2 cellular contexts compared by ENCODE assay signal in genomic region chr10:80194373-80195045, GRCh38.
TF ChIP-seq lines count a peak whose summit lies in the region.

No MANE protein-coding gene starts in this region.

TF ChIP-seq in liver, 16 proteins besides CTCF, POLR2A, EP300 and RAD21 (continued from another document):
- TF ChIP-seq ZBTB33 (IDR thresholded peaks at IDR 0.05): no peak
- no peak for TF ChIP-seq HNF4G (IDR thresholded peaks at IDR 0.05)
- no peak for TF ChIP-seq MAX (IDR thresholded peaks at IDR 0.05)
- TF ChIP-seq JUND (IDR thresholded peaks at IDR 0.05): no peak
- TF ChIP-seq GABPA (IDR thresholded peaks at IDR 0.05 in 1 of 2, conservative IDR thresholded peaks at IDR 0.05 in 1 of 2): no peak
- TF ChIP-seq SP1 (IDR thresholded peaks at IDR 0.05): no peak
- TF ChIP-seq FOXA2 (IDR thresholded peaks at IDR 0.05): no peak
- no peak for TF ChIP-seq REST (IDR thresholded peaks at IDR 0.05)
- no peak for TF ChIP-seq TAF1 (conservative IDR thresholded peaks at IDR 0.05)
- TF ChIP-seq EGR1 (IDR thresholded peaks at IDR 0.05; ENCODE audit: low read depth in 2 of 2): no peak
- TF ChIP-seq RXRA (IDR thresholded peaks at IDR 0.05): no peak

TF ChIP-seq in HepG2, 621 proteins besides CTCF, POLR2A, EP300 and RAD21 (continued from another document):
- TF ChIP-seq PRDM4 (CRISPR knock-in tag; IDR thresholded peaks at IDR 0.05; ENCODE audit: borderline replicate concordance): no peak
- no peak for TF ChIP-seq ZNF652 (CRISPR knock-in tag; IDR thresholded peaks at IDR 0.05; ENCODE audit: borderline replicate concordance, low read depth)
- TF ChIP-seq CBFB (CRISPR knock-in tag; IDR thresholded peaks at IDR 0.05): no peak
- no peak for TF ChIP-seq ZNF746 (CRISPR knock-in tag; IDR thresholded peaks at IDR 0.05)
- TF ChIP-seq TP53 (CRISPR knock-in tag; conservative IDR thresholded peaks at IDR 0.05): no peak
- no peak for TF ChIP-seq ZNF225 (CRISPR knock-in tag; IDR thresholded peaks at IDR 0.05)
- no peak for TF ChIP-seq XRCC5 (optimal IDR thresholded peaks at IDR 0.05; ENCODE audit: low read length)
- no peak for TF ChIP-seq AKNA (CRISPR knock-in tag; IDR thresholded peaks at IDR 0.05; ENCODE audit: borderline replicate concordance)
